ENCODE assay signal across 10 cellular contexts in genomic region chr15:65787260-65787659, GRCh38. TPM values are rescaled to one million over a fixed set of nuclear protein-coding genes. Genes with fewer than 3 reads are reported as not detected.
DNase-seq lines count a peak whose midpoint lies in the region; ATAC-seq and TF ChIP-seq lines count a peak whose summit lies in the region.
"Had no signal": no experiment of that assay in that cellular context is flagged by ENCODE, and none has a peak within 500 bp of the region (broad histone marks: within the 10 kb centered on the region; RNA-seq: fewer than 3 reads in every experiment).

No MANE protein-coding gene starts in this region.

- no peaks in the 10 kb centered on the region for H3K36me3 ChIP-seq in GM23338 (ENCODE audit: insufficient read depth)

- no peak overlapping the region for H2AFZ ChIP-seq in GM23338

- intact Hi-C loops in right cardiac atrium (cut with DNase I): no loop called here

- H3K4me3 ChIP-seq in GM23338: no peak overlapping the region
- no peak overlapping the region for H3K4me3 ChIP-seq in right cardiac atrium (ENCODE audit: low read length)

- H3K9me2 ChIP-seq in GM23338 (ENCODE audit: insufficient read depth): no peaks in the 10 kb centered on the region

- H3K79me2 ChIP-seq in GM23338 (replicated peaks; ENCODE audit: insufficient read depth): peaks cover 9% of the 10 kb centered on the region; the same call in 1 of the 2 replicates

- H3K4me1 Mint-ChIP-seq in stimulated activated naive CD8-positive, alpha-beta T cell treated with anti-CD3 and anti-CD28 coated beads, Interleukin-15, Interleukin-2, amounts not matched to agents 100 ng/mL and 50 ng/mL, for 24 hours (ENCODE audit: low read depth): peaks cover 51% of the 10 kb centered on the region
- peaks cover 43% of the 10 kb centered on the region for H3K4me1 Mint-ChIP-seq in activated naive CD8-positive, alpha-beta T cell treated with anti-CD3 and anti-CD28 coated beads for 36 hours
- H3K4me1 Mint-ChIP-seq in memory B cell: peaks cover 18% of the 10 kb centered on the region
- H3K4me1 Mint-ChIP-seq in GM23338: peaks cover 11% of the 10 kb centered on the region; the same call in 2 of the 3 replicates

- TF ChIP-seq CTCF in GM23338 (conservative IDR thresholded peaks at IDR 0.05; ENCODE audit: low read depth in 2 of 2): no peak

- peaks cover 25% of the 10 kb centered on the region for H3K36me3 Mint-ChIP-seq in stimulated activated naive CD8-positive, alpha-beta T cell treated with anti-CD3 and anti-CD28 coated beads, Interleukin-15, Interleukin-2, amounts not matched to agents 100 ng/mL and 50 ng/mL, for 24 hours (ENCODE audit: low read depth)
- H3K36me3 Mint-ChIP-seq in activated naive CD8-positive, alpha-beta T cell treated with anti-CD3 and anti-CD28 coated beads for 36 hours: peaks cover 28% of the 10 kb centered on the region
- H3K36me3 Mint-ChIP-seq in memory B cell: peaks cover 5% of the 10 kb centered on the region
- no peaks in the 10 kb centered on the region for H3K36me3 Mint-ChIP-seq in GM23338 (ENCODE audit: low read depth)

- DNase-seq in stimulated activated naive CD8-positive, alpha-beta T cell treated with anti-CD3 and anti-CD28 coated beads, Interleukin-15, Interleukin-2, amounts not matched to agents 100 U/mL and 50 U/mL, for 24 hours: no peak
- no peak for DNase-seq in activated naive CD8-positive, alpha-beta T cell treated with anti-CD3 and anti-CD28 coated beads for 36 hours
- no peak for DNase-seq in memory B cell (ENCODE audit: low spot score in 2 of 2)
- DNase-seq in SKM-1 (lab: John Stamatoyannopoulos, UW; ENCODE audit: unreplicated experiment): no peak
- no peak for DNase-seq in HEK293T (ENCODE audit: extremely low spot score)
- DNase-seq in GM23338 (ENCODE audit: low spot score): no peak
- DNase-seq in right cardiac atrium: no peak
- DNase-seq: activated CD4-positive, CD25-positive, alpha-beta regulatory T cell had no signal

- H3K4me3 Mint-ChIP-seq in stimulated activated naive CD8-positive, alpha-beta T cell treated with anti-CD3 and anti-CD28 coated beads, Interleukin-15, Interleukin-2, amounts not matched to agents 100 ng/mL and 50 ng/mL, for 24 hours: peak overlapping the region; percentile 61
- peak overlapping the region; percentile 71 for H3K4me3 Mint-ChIP-seq in activated naive CD8-positive, alpha-beta T cell treated with anti-CD3 and anti-CD28 coated beads for 36 hours
- peak overlapping the region; percentile 60 for H3K4me3 Mint-ChIP-seq in memory B cell
- no peak overlapping the region for H3K4me3 Mint-ChIP-seq in GM23338

- no peak for ATAC-seq in stimulated activated naive CD8-positive, alpha-beta T cell treated with anti-CD3 and anti-CD28 coated beads, Interleukin-15, Interleukin-2, amounts not matched to agents 100 U/mL and 50 U/mL, for 24 hours
- ATAC-seq in memory B cell (ENCODE audit: low read depth) (no peak), GM23338 (no peak), right cardiac atrium (no peak)

- H3F3A ChIP-seq in GM23338 (replicated peaks; ENCODE audit: low read depth): no peaks in the 10 kb centered on the region

- no peak overlapping the region for H3K27ac ChIP-seq in GM23338 (ENCODE audit: low read depth)
- no peak overlapping the region for H3K27ac ChIP-seq in right cardiac atrium (ENCODE audit: low read length)
- H3K27ac ChIP-seq: C4-2B had no signal

- no peaks in the 10 kb centered on the region for H3K9me3 ChIP-seq in right cardiac atrium (ENCODE audit: control insufficient read depth, low read length)

- H3K4me1 ChIP-seq in GM23338 (ENCODE audit: insufficient read depth) (peaks cover 7% of the 10 kb centered on the region), right cardiac atrium (ENCODE audit: control insufficient read depth, insufficient read depth, low read length) (peaks cover 3% of the 10 kb centered on the region)

- H3K27me3 Mint-ChIP-seq in stimulated activated naive CD8-positive, alpha-beta T cell treated with anti-CD3 and anti-CD28 coated beads, Interleukin-15, Interleukin-2, amounts not matched to agents 100 ng/mL and 50 ng/mL, for 24 hours: no peaks in the 10 kb centered on the region
- H3K27me3 Mint-ChIP-seq in activated naive CD8-positive, alpha-beta T cell treated with anti-CD3 and anti-CD28 coated beads for 36 hours: no peaks in the 10 kb centered on the region
- H3K27me3 Mint-ChIP-seq in memory B cell: no peaks in the 10 kb centered on the region
- H3K27me3 Mint-ChIP-seq in GM23338 (ENCODE audit: insufficient read depth, low read depth, poor library complexity): no peaks in the 10 kb centered on the region

- POLR2A ChIA-PET in HEK293T (lab: Yijun Ruan, JAX): no interaction called here

- CTCF ChIA-PET in HEK293T (lab: Yijun Ruan, JAX): interaction anchor here (0.5 kb wide), 1 partner anchor 18 kb away, joined by 3 read pairs; no protein-coding TSS in a partner anchor

- no peak overlapping the region for H3K4me2 ChIP-seq in GM23338

- 46% methylated on average over 2 of the region's 2 CpGs for WGBS in right cardiac atrium

- H3K9me3 Mint-ChIP-seq in stimulated activated naive CD8-positive, alpha-beta T cell treated with anti-CD3 and anti-CD28 coated beads, Interleukin-15, Interleukin-2, amounts not matched to agents 100 ng/mL and 50 ng/mL, for 24 hours: no peaks in the 10 kb centered on the region
- H3K9me3 Mint-ChIP-seq in activated naive CD8-positive, alpha-beta T cell treated with anti-CD3 and anti-CD28 coated beads for 36 hours: no peaks in the 10 kb centered on the region
- H3K9me3 Mint-ChIP-seq in memory B cell: no peaks in the 10 kb centered on the region
- H3K9me3 Mint-ChIP-seq in GM23338: no peaks in the 10 kb centered on the region

- H4K20me1 ChIP-seq in GM23338 (replicated peaks; ENCODE audit: insufficient read depth): no peaks in the 10 kb centered on the region

- H3K27me3 ChIP-seq in GM23338 (ENCODE audit: insufficient read depth): peaks cover 7% of the 10 kb centered on the region; the same call in 1 of the 2 replicates
- no peaks in the 10 kb centered on the region for H3K27me3 ChIP-seq in right cardiac atrium (ENCODE audit: control insufficient read depth, insufficient read depth)

- peak overlapping the region; percentile 89 for H3K27ac Mint-ChIP-seq in stimulated activated naive CD8-positive, alpha-beta T cell treated with anti-CD3 and anti-CD28 coated beads, Interleukin-15, Interleukin-2, amounts not matched to agents 100 ng/mL and 50 ng/mL, for 24 hours
- peak overlapping the region; percentile 87 for H3K27ac Mint-ChIP-seq in activated naive CD8-positive, alpha-beta T cell treated with anti-CD3 and anti-CD28 coated beads for 36 hours
- H3K27ac Mint-ChIP-seq in memory B cell: peak overlapping the region; percentile 56
- H3K27ac Mint-ChIP-seq in GM23338: no peak overlapping the region

TF ChIP-seq in HEK293T, 16 proteins besides CTCF, POLR2A, EP300 and RAD21:
- TF ChIP-seq ARNT (IDR thresholded peaks at IDR 0.05) (no peak), BHLHE40 (IDR thresholded peaks at IDR 0.05; ENCODE audit: borderline replicate concordance) (no peak), ZNF384 (IDR thresholded peaks at IDR 0.05) (no peak), FOXM1 (IDR thresholded peaks at IDR 0.05; ENCODE audit: borderline replicate concordance) (no peak), FOXK2 (IDR thresholded peaks at IDR 0.05) (no peak), SP1 (IDR thresholded peaks at IDR 0.05) (no peak), FOXA1 (IDR thresholded peaks at IDR 0.05) (no peak), TARDBP (IDR thresholded peaks at IDR 0.05) (no peak)

TF ChIP-seq in GM23338, 12 proteins besides CTCF, POLR2A, EP300 and RAD21:
- TF ChIP-seq REST (IDR thresholded peaks at IDR 0.05; ENCODE audit: unreplicated experiment): no peak
- TF ChIP-seq STAT1 (IDR thresholded peaks at IDR 0.05; ENCODE audit: unreplicated experiment): no peak
- TF ChIP-seq ZNF331 (CRISPR knock-in tag; IDR thresholded peaks at IDR 0.05; ENCODE audit: low read depth): no peak
- no peak for TF ChIP-seq EZH2 (IDR thresholded peaks at IDR 0.05; ENCODE audit: low read depth, unreplicated experiment)
- no peak for TF ChIP-seq JUNB (IDR thresholded peaks at IDR 0.05; ENCODE audit: unreplicated experiment)
- TF ChIP-seq POLR2AphosphoS5 (IDR thresholded peaks at IDR 0.05; ENCODE audit: low read depth): no peak
TF ChIP-seq in GM23338: peak in this region for 0.

RNA-seq across cellular contexts. Expression of gene DENND4A, which starts 4.8 kb away (rescaled TPM):
- 10 to 100 TPM; 47.6 to 52.2 TPM for total RNA-seq in activated naive CD8-positive, alpha-beta T cell treated with anti-CD3 and anti-CD28 coated beads for 36 hours
- total RNA-seq in GM23338 (2014; rRNA removed; shearing (Covaris generic)): 9.0 and 10.3 TPM in 2 replicates
- polyA plus RNA-seq in GM23338 (2016; fragmentation: Nextera tagmentation; extraction: Ambion mirVana) (3.2 and 3.4 TPM in 2 replicates), right cardiac atrium (3.9 TPM)
- total RNA-seq in right cardiac atrium: 10 to 100 TPM; 19.2 to 27.0 (median 20.0) TPM
